ENCODE assay signal across 1 cellular context in the genomic region with DNA sequence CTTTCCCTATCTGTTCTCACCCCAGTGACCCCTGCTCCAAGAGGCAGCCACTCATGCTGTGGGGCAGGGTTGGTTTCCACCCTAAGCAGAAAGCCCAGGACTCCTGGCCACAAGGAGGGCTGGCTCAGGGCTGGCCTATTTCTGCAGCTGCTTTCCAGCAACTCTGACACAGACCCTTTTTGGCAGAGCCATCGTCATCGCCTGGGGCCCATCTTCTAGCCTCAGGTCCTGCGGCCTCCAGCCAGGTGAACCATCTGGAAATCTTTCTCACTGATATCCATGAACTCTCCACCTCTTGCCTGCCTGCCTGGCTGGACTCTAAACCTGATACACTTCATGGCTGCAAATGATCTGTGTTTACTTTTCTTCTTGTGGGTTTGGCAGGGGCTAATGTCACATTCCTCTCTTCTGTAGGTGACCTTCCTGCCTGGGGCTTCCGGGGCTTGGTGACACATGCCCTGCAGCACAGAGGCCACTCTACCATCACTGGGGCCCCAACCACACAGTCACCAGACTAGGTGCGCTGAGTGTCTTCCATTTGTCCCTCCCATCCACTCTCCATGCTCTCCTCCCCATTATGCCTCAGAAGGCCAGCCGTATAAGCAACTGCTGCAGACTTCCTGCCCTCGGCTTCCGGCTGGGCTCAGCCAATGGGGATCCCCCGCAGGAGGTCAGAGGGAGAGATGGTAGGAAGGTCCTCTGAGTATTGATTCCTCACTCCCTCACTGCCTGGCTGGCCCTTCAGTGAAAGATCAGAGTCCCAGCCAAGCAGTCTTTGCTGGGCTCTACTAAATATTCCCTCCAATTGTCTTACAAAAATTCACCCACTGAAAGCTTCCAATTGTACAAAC.
A peak's percentile ranks its signal among the peaks of the same experiment; 100 is the strongest.
TF ChIP-seq lines count a peak whose summit lies in the region.

No MANE protein-coding gene starts in this region.

TF ChIP-seq in HepG2, 621 proteins besides CTCF, POLR2A, EP300 and RAD21 (continued from another document and continues in another):
- no peak for TF ChIP-seq TEAD2 (CRISPR knock-in tag; IDR thresholded peaks at IDR 0.05)
- TF ChIP-seq JUNB (CRISPR knock-in tag; IDR thresholded peaks at IDR 0.05; ENCODE audit: borderline replicate concordance), result no peak
- TF ChIP-seq SP5 (CRISPR knock-in tag; IDR thresholded peaks at IDR 0.05; ENCODE audit: borderline replicate concordance, low read depth), result peak; percentile 79
- no peak for TF ChIP-seq ZNF136 (CRISPR knock-in tag; IDR thresholded peaks at IDR 0.05; ENCODE audit: low read depth)
- no peak for TF ChIP-seq KLF9 (CRISPR knock-in tag; IDR thresholded peaks at IDR 0.05; ENCODE audit: low read depth)
- TF ChIP-seq CHD2 (IDR thresholded peaks at IDR 0.05; ENCODE audit: low read depth, low read length), result no peak
- TF ChIP-seq ZNF780A (CRISPR knock-in tag; IDR thresholded peaks at IDR 0.05), result no peak
- TF ChIP-seq ZNF34 (CRISPR knock-in tag; IDR thresholded peaks at IDR 0.05; ENCODE audit: borderline replicate concordance), result no peak
- TF ChIP-seq CENPT (CRISPR knock-in tag; IDR thresholded peaks at IDR 0.05; ENCODE audit: low read depth), result no peak
- no peak for TF ChIP-seq ZNF678 (CRISPR knock-in tag; IDR thresholded peaks at IDR 0.05)
- no peak for TF ChIP-seq ZNF781 (CRISPR knock-in tag; IDR thresholded peaks at IDR 0.05; ENCODE audit: borderline replicate concordance, not compliant biosample characterization)
- no peak; the same call in 1 of the 2 replicates for TF ChIP-seq ZNF446 (CRISPR knock-in tag; IDR thresholded peaks at IDR 0.05)
- TF ChIP-seq SPEN (CRISPR knock-in tag; IDR thresholded peaks at IDR 0.05; ENCODE audit: low read depth), result peak; percentile 67
- TF ChIP-seq, protein P1, sequence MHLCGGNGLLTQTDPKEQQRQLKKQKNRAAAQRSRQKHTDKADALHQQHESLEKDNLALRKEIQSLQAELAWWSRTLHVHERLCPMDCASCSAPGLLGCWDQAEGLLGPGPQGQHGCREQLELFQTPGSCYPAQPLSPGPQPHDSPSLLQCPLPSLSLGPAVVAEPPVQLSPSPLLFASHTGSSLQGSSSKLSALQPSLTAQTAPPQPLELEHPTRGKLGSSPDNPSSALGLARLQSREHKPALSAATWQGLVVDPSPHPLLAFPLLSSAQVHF (CRISPR knock-in tag; IDR thresholded peaks at IDR 0.05), result no peak
- no peak for TF ChIP-seq NBN (conservative IDR thresholded peaks at IDR 0.05)
- TF ChIP-seq CCAR2 (optimal IDR thresholded peaks at IDR 0.05; ENCODE audit: low read depth, low read length), result no peak
- TF ChIP-seq, protein P2, sequence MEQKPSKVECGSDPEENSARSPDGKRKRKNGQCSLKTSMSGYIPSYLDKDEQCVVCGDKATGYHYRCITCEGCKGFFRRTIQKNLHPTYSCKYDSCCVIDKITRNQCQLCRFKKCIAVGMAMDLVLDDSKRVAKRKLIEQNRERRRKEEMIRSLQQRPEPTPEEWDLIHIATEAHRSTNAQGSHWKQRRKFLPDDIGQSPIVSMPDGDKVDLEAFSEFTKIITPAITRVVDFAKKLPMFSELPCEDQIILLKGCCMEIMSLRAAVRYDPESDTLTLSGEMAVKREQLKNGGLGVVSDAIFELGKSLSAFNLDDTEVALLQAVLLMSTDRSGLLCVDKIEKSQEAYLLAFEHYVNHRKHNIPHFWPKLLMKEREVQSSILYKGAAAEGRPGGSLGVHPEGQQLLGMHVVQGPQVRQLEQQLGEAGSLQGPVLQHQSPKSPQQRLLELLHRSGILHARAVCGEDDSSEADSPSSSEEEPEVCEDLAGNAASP (CRISPR knock-in tag; IDR thresholded peaks at IDR 0.05; ENCODE audit: borderline replicate concordance), result peak; percentile 82
- TF ChIP-seq ZMYM3 (CRISPR knock-in tag; IDR thresholded peaks at IDR 0.05), result peak; percentile 73; the same call in 1 of the 2 replicates
- 0 out of 2 replicates have a peak, but pooled peaks have one; percentile 17 for TF ChIP-seq NKX3-1 (CRISPR knock-in tag; IDR thresholded peaks at IDR 0.05)
- TF ChIP-seq, protein P3, sequence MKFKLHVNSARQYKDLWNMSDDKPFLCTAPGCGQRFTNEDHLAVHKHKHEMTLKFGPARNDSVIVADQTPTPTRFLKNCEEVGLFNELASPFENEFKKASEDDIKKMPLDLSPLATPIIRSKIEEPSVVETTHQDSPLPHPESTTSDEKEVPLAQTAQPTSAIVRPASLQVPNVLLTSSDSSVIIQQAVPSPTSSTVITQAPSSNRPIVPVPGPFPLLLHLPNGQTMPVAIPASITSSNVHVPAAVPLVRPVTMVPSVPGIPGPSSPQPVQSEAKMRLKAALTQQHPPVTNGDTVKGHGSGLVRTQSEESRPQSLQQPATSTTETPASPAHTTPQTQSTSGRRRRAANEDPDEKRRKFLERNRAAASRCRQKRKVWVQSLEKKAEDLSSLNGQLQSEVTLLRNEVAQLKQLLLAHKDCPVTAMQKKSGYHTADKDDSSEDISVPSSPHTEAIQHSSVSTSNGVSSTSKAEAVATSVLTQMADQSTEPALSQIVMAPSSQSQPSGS (CRISPR knock-in tag; IDR thresholded peaks at IDR 0.05), result peak; percentile 58
- TF ChIP-seq CEBPG (CRISPR knock-in tag; IDR thresholded peaks at IDR 0.05), result peak; percentile 21; the same call in 1 of the 2 replicates
- no peak for TF ChIP-seq ZNF282 (IDR thresholded peaks at IDR 0.05; ENCODE audit: partially characterized antibody)
- TF ChIP-seq, protein P4, sequence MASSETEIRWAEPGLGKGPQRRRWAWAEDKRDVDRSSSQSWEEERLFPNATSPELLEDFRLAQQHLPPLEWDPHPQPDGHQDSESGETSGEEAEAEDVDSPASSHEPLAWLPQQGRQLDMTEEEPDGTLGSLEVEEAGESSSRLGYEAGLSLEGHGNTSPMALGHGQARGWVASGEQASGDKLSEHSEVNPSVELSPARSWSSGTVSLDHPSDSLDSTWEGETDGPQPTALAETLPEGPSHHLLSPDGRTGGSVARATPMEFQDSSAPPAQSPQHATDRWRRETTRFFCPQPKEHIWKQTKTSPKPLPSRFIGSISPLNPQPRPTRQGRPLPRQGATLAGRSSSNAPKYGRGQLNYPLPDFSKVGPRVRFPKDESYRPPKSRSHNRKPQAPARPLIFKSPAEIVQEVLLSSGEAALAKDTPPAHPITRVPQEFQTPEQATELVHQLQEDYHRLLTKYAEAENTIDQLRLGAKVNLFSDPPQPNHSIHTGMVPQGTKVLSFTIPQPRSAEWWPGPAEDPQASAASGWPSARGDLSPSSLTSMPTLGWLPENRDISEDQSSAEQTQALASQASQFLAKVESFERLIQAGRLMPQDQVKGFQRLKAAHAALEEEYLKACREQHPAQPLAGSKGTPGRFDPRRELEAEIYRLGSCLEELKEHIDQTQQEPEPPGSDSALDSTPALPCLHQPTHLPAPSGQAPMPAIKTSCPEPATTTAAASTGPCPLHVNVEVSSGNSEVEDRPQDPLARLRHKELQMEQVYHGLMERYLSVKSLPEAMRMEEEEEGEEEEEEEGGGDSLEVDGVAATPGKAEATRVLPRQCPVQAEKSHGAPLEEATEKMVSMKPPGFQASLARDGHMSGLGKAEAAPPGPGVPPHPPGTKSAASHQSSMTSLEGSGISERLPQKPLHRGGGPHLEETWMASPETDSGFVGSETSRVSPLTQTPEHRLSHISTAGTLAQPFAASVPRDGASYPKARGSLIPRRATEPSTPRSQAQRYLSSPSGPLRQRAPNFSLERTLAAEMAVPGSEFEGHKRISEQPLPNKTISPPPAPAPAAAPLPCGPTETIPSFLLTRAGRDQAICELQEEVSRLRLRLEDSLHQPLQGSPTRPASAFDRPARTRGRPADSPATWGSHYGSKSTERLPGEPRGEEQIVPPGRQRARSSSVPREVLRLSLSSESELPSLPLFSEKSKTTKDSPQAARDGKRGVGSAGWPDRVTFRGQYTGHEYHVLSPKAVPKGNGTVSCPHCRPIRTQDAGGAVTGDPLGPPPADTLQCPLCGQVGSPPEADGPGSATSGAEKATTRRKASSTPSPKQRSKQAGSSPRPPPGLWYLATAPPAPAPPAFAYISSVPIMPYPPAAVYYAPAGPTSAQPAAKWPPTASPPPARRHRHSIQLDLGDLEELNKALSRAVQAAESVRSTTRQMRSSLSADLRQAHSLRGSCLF (CRISPR knock-in tag; IDR thresholded peaks at IDR 0.05; ENCODE audit: borderline replicate concordance), result no peak
- TF ChIP-seq TBX3 (IDR thresholded peaks at IDR 0.05; ENCODE audit: borderline replicate concordance), result peak; percentile 73; the same call in 1 of the 2 replicates
- no peak for TF ChIP-seq XBP1 (CRISPR knock-in tag; IDR thresholded peaks at IDR 0.05)
- TF ChIP-seq ZNF496 (CRISPR knock-in tag; IDR thresholded peaks at IDR 0.05; ENCODE audit: insufficient replicate concordance), result no peak
- peak; percentile 89 for TF ChIP-seq PHF20 (CRISPR knock-in tag; IDR thresholded peaks at IDR 0.05)
- TF ChIP-seq, protein P5, sequence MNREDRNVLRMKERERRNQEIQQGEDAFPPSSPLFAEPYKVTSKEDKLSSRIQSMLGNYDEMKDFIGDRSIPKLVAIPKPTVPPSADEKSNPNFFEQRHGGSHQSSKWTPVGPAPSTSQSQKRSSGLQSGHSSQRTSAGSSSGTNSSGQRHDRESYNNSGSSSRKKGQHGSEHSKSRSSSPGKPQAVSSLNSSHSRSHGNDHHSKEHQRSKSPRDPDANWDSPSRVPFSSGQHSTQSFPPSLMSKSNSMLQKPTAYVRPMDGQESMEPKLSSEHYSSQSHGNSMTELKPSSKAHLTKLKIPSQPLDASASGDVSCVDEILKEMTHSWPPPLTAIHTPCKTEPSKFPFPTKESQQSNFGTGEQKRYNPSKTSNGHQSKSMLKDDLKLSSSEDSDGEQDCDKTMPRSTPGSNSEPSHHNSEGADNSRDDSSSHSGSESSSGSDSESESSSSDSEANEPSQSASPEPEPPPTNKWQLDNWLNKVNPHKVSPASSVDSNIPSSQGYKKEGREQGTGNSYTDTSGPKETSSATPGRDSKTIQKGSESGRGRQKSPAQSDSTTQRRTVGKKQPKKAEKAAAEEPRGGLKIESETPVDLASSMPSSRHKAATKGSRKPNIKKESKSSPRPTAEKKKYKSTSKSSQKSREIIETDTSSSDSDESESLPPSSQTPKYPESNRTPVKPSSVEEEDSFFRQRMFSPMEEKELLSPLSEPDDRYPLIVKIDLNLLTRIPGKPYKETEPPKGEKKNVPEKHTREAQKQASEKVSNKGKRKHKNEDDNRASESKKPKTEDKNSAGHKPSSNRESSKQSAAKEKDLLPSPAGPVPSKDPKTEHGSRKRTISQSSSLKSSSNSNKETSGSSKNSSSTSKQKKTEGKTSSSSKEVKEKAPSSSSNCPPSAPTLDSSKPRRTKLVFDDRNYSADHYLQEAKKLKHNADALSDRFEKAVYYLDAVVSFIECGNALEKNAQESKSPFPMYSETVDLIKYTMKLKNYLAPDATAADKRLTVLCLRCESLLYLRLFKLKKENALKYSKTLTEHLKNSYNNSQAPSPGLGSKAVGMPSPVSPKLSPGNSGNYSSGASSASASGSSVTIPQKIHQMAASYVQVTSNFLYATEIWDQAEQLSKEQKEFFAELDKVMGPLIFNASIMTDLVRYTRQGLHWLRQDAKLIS (CRISPR knock-in tag; IDR thresholded peaks at IDR 0.05), result no peak
- TF ChIP-seq TRIM24 (CRISPR knock-in tag; IDR thresholded peaks at IDR 0.05), result no peak
- TF ChIP-seq SUZ12 (IDR thresholded peaks at IDR 0.05; ENCODE audit: low read depth, low read length), result no peak
- TF ChIP-seq, protein P6, sequence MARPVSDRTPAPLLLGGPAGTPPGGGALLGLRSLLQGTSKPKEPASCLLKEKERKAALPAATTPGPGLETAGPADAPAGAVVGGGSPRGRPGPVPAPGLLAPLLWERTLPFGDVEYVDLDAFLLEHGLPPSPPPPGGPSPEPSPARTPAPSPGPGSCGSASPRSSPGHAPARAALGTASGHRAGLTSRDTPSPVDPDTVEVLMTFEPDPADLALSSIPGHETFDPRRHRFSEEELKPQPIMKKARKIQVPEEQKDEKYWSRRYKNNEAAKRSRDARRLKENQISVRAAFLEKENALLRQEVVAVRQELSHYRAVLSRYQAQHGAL (CRISPR knock-in tag; IDR thresholded peaks at IDR 0.05; ENCODE audit: not compliant biosample characterization), result no peak
- TF ChIP-seq SALL2 (CRISPR knock-in tag; IDR thresholded peaks at IDR 0.05), result peak; percentile 64; the same call in 1 of the 2 replicates
- TF ChIP-seq TBX2 (CRISPR knock-in tag; IDR thresholded peaks at IDR 0.05; ENCODE audit: borderline replicate concordance), result peak; percentile 98
- no peak for TF ChIP-seq ZNF224 (CRISPR knock-in tag; IDR thresholded peaks at IDR 0.05)
- TF ChIP-seq RORA (CRISPR knock-in tag; IDR thresholded peaks at IDR 0.05), result no peak
- peak; percentile 54; the same call in 1 of the 2 replicates for TF ChIP-seq BCL3 (CRISPR knock-in tag; IDR thresholded peaks at IDR 0.05)
- TF ChIP-seq FOXM1 (CRISPR knock-in tag; IDR thresholded peaks at IDR 0.05), result no peak
- TF ChIP-seq ZNF251 (CRISPR knock-in tag; IDR thresholded peaks at IDR 0.05), result no peak
- TF ChIP-seq MXD4 (CRISPR knock-in tag; IDR thresholded peaks at IDR 0.05), result no peak
- no peak for TF ChIP-seq ZBTB46 (CRISPR knock-in tag; IDR thresholded peaks at IDR 0.05; ENCODE audit: borderline replicate concordance)
- TF ChIP-seq ZNF451 (CRISPR knock-in tag; IDR thresholded peaks at IDR 0.05), result peak; percentile 52
- TF ChIP-seq ZFAT (CRISPR knock-in tag; conservative IDR thresholded peaks at IDR 0.05), result no peak
- TF ChIP-seq SMYD3 (CRISPR knock-in tag; IDR thresholded peaks at IDR 0.05), result no peak; the same call in 1 of the 2 replicates
- TF ChIP-seq KDM1A (CRISPR knock-in tag; IDR thresholded peaks at IDR 0.05), result peak; percentile 40; the same call in 1 of the 2 replicates
